In genomic region chr1:70220517-70221240, GRCh38 we compare ENCODE assay signal across 8 cellular contexts. TPM values are rescaled to one million over a fixed set of nuclear protein-coding genes. Genes with fewer than 3 reads are reported as not detected.
A peak's percentile ranks its signal among the peaks of the same experiment; 100 is the strongest.
DNase-seq lines count a peak whose midpoint lies in the region; ATAC-seq, FAIRE-seq and TF ChIP-seq lines count a peak whose summit lies in the region.

No MANE protein-coding gene starts in this region.

- intact Hi-C loops in GM12878 (cut with micrococcal nuclease; ENCODE audit: unreplicated experiment): loop anchor here (1.0 to 5.0 kb wide), 2 partner anchors 15 to 132 kb away; partner anchors contain the start of genes ANKRD13C and LRRC40

- BruUV-seq in GM12878 (replicated peaks; lab: Mats Ljungman, UMichigan): TSS peak; percentile 88

- H3K27ac ChIP-seq in 22Rv1: peak overlapping the region; percentile 96
- H3K27ac ChIP-seq in GM12878 (ENCODE audit: control insufficient read depth, insufficient read depth): peak overlapping the region; percentile 35

- H3K9me3 ChIP-seq in GM12878 (replicated peaks; ENCODE audit: control insufficient read depth, insufficient read depth, low read length) (no peaks in the 10 kb centered on the region), mononuclear cell (ENCODE audit: low read depth, low read length) (no peaks in the 10 kb centered on the region)

- in situ Hi-C loops in GM12878 (cut with MboI): no loop called here

- peaks cover 76% of the 10 kb centered on the region for H3K79me2 ChIP-seq in GM12878 (ENCODE audit: control insufficient read depth, insufficient read depth, low read length)

- RAD21 ChIA-PET in GM12878 (lab: Charles Lee; ENCODE audit: unreplicated experiment): interaction anchor here (0.6 to 2.2 kb wide), 5 partner anchors 9 to 216 kb away, joined by 3 to 9 read pairs (median 3); partner anchors contain the start of gene CTH

- H3K4me3 ChIP-seq in GM12878 (peak overlapping the region; percentile 61; the same call in 1 of the 2 replicates), mononuclear cell (ENCODE audit: low read length) (peak overlapping the region; percentile 73)

- ATAC-seq in GM18909 (IDR thresholded peaks at IDR 0.05; ENCODE audit: poor library complexity, unreplicated experiment) (peak; percentile 15), HG03442 (IDR thresholded peaks at IDR 0.05; ENCODE audit: unreplicated experiment) (peak; percentile 0), GM12878 (no peak; the same call in 2 of the 3 replicates), omental fat pad (ENCODE audit: low FRiP score) (no peak)

- H2AFZ ChIP-seq in GM12878 (ENCODE audit: control insufficient read depth, low read depth, low read length): peak overlapping the region; percentile 40

- SMC1A ChIA-PET in GM12878 (lab: Charles Lee; ENCODE audit: uncharacterized antibody, unreplicated experiment): interaction anchor here (0.9 to 3.6 kb wide), 6 partner anchors 11 to 288 kb away, joined by 3 to 31 read pairs (median 4); no protein-coding TSS in a partner anchor

- no peak for TF ChIP-seq POLR2A in GM12878 (IDR thresholded peaks at IDR 0.05; ENCODE audit: low read depth, low read length)

- DNase-seq in GM12878 (ENCODE audit: low read depth, low spot score) (no peak), omental fat pad (ENCODE audit: low spot score) (no peak), OCI-M2 (lab: John Stamatoyannopoulos, UW; ENCODE audit: unreplicated experiment) (no peak)
- no peak for DNase-seq in activated effector memory CD4-positive, alpha-beta T cell treated with anti-CD3 and anti-CD28 coated beads, Interleukin-2, amount 50 U/mL, for 16 hours

- no peaks in the 10 kb centered on the region for H4K20me1 ChIP-seq in GM12878 (ENCODE audit: control insufficient read depth, insufficient read depth)

- H3K36me3 ChIP-seq in GM12878 (ENCODE audit: control insufficient read depth in 2 of 2, insufficient read depth in 2 of 2, low read length in 1 of 2): peaks cover 0 to 18% of the 10 kb centered on the region in 2 experiments; a peak in 3 of 4 replicates

- no peak for TF ChIP-seq RAD21 in GM12878 (IDR thresholded peaks at IDR 0.05; ENCODE audit: insufficient read depth, low read depth, low read length)

- CTCF ChIA-PET in GM12878 (lab: Yijun Ruan, JAX): interaction anchor here (0.7 to 2.3 kb wide), 3 partner anchors 14 to 83 kb away, joined by 3 to 14 read pairs (median 3); no protein-coding TSS in a partner anchor

- H3K9ac ChIP-seq in GM12878 (ENCODE audit: control insufficient read depth, insufficient read depth, low read length): peak overlapping the region; percentile 99

- H3K27me3 ChIP-seq in GM12878 (replicated peaks in 1 of 2; ENCODE audit: control insufficient read depth in 2 of 2, insufficient read depth in 2 of 2, low read length in 1 of 2) (no peaks in the 10 kb centered on the region), mononuclear cell (ENCODE audit: insufficient read depth, low read length) (no peaks in the 10 kb centered on the region)

- no peak for TF ChIP-seq EP300 in GM12878 (IDR thresholded peaks at IDR 0.05; ENCODE audit: borderline replicate concordance in 1 of 2, control insufficient read depth in 1 of 2, low read depth in 2 of 2, low read length in 2 of 2)

- POLR2A ChIA-PET in GM12878 (lab: Charles Lee): interaction anchor here (0.7 to 3.4 kb wide), 8 partner anchors 8 to 191 kb away, joined by 3 to 43 read pairs (median 4); partner anchors contain the start of gene LRRC40

- TF ChIP-seq CTCF in 22Rv1 (IDR thresholded peaks at IDR 0.05) (no peak), GM12878 (IDR thresholded peaks at IDR 0.05 in 2 of 3, conservative IDR thresholded peaks at IDR 0.05 in 1 of 3; ENCODE audit: control insufficient read depth in 2 of 3, extremely low read depth in 1 of 3, insufficient read depth in 1 of 3, low read depth in 3 of 3, low read length in 3 of 3) (no peak), omental fat pad (IDR thresholded peaks at IDR 0.05) (no peak)

- peak overlapping the region; percentile 5; the same call in 1 of the 2 replicates for H3K4me2 ChIP-seq in GM12878 (ENCODE audit: control insufficient read depth, insufficient read depth)

- H3K4me1 ChIP-seq in GM12878 (ENCODE audit: control insufficient read depth, insufficient read depth, low read length) (no peaks in the 10 kb centered on the region; the same call in 1 of the 2 replicates), mononuclear cell (ENCODE audit: insufficient read depth, low read length) (peaks cover 17% of the 10 kb centered on the region)

- no peak for FAIRE-seq in GM12878 (lab: Jason Lieb, UNC)

- WGBS in GM12878 (ENCODE audit: insufficient coverage, insufficient replicate concordance, low lambda C conversion rate, missing lambda C conversion rate): 47% methylated on average over 17 of the region's 17 CpGs

TF ChIP-seq in GM12878, 131 proteins besides CTCF, POLR2A, EP300 and RAD21 (continues in another document):
- TF ChIP-seq RELA (IDR thresholded peaks at IDR 0.05; ENCODE audit: borderline replicate concordance, partially characterized antibody) (no peak), SKIL (IDR thresholded peaks at IDR 0.05; ENCODE audit: low read depth, poor library complexity, severe bottlenecking) (no peak), NFIC (IDR thresholded peaks at IDR 0.05; ENCODE audit: low read depth, low read length) (0 out of 2 replicates have a peak, but pooled peaks have one; percentile 24), SIN3A (IDR thresholded peaks at IDR 0.05; ENCODE audit: low read depth, low read length) (no peak), HDAC6 (IDR thresholded peaks at IDR 0.05; ENCODE audit: unreplicated experiment) (no peak), GABPA (IDR thresholded peaks at IDR 0.05; ENCODE audit: low read depth) (no peak), PAX5 (IDR thresholded peaks at IDR 0.05; ENCODE audit: borderline replicate concordance, low read depth, low read length) (no peak)

RNA-seq across cellular contexts. Expression of gene SRSF11, which starts 0.5 kb away (rescaled TPM):
- 679 and 699 TPM in 2 replicates for total RNA-seq in GM12878 (2013; cell fraction: nucleolus; rRNA removed)
- 143 and 161 TPM in 2 replicates for total RNA-seq in GM12878 (2014; rRNA removed)
- total RNA-seq in GM12878 (2014; rRNA removed; fragmentation: Illumina TruSeq; extraction: Trizol): 206 and 215 TPM in 2 replicates
- total RNA-seq in GM12878 (2021): 139 and 144 TPM in 2 replicates
- polyA plus RNA-seq in GM12878 (2011; ENCODE audit: low read depth): 67.0 TPM
- 424 and 447 TPM in 2 replicates for polyA plus RNA-seq in GM12878 (2011; rRNA removed)
- 210 and 228 TPM in 2 replicates for polyA plus RNA-seq in GM12878 (2011; cell fraction: cytosol; rRNA removed)
- 782 and 792 TPM in 2 replicates for polyA plus RNA-seq in GM12878 (2011; cell fraction: nucleus; rRNA removed)
- 144 and 155 TPM in 2 replicates for polyA plus RNA-seq in GM12878 (2012)
- polyA plus RNA-seq in GM12878 (2014; fragmentation: Illumina TruSeq; extraction: Trizol): 267 and 397 TPM in 2 replicates
- polyA plus RNA-seq in GM12878 (2014; fragmentation: Nextera tagmentation; extraction: Ambion mirVana): 100 to 1,000 TPM in 1 of 2 experiments, 10 to 100 TPM in 1; 83.0 to 109 TPM
- 185 and 210 TPM in 2 replicates for polyA plus RNA-seq in GM12878 (2014; rRNA removed)
- polyA plus RNA-seq in GM12878 (2016; fragmentation: Nextera tagmentation; extraction: Ambion mirVana): 100 to 1,000 TPM; 207 to 219 TPM
- 241 and 282 TPM in 2 replicates for polyA minus RNA-seq in GM12878 (2011; rRNA and poly(A)+ RNA removed)
- 69.1 and 84.6 TPM in 2 replicates for polyA minus RNA-seq in GM12878 (2011; cell fraction: cytosol; rRNA and poly(A)+ RNA removed)
- 291 and 367 TPM in 2 replicates for polyA minus RNA-seq in GM12878 (2011; cell fraction: nucleus; rRNA and poly(A)+ RNA removed)
- 258 TPM for total RNA-seq in mononuclear cell
- 100 to 1,000 TPM; 143 to 240 (median 167) TPM for total RNA-seq in omental fat pad

RNA-seq across cellular contexts. Expression of gene LRRC40, which starts 15.3 kb away (rescaled TPM):
- 38.1 and 39.8 TPM in 2 replicates for total RNA-seq in GM12878 (2013; cell fraction: nucleolus; rRNA removed)
- total RNA-seq in GM12878 (2014; rRNA removed) (27.5 and 32.5 TPM in 2 replicates), GM12878 (2014; rRNA removed; fragmentation: Illumina TruSeq; extraction: Trizol) (39.1 and 39.4 TPM in 2 replicates), GM12878 (2021) (21.4 and 22.0 TPM in 2 replicates), mononuclear cell (25.7 TPM), omental fat pad (10 to 100 TPM; 10.9 to 19.7 (median 13.3) TPM)
- polyA plus RNA-seq in GM12878 (2011; ENCODE audit: low read depth): 5.4 TPM
- polyA plus RNA-seq in GM12878 (2011; rRNA removed) (29.4 and 55.8 TPM in 2 replicates), GM12878 (2014; fragmentation: Illumina TruSeq; extraction: Trizol) (34.2 and 48.0 TPM in 2 replicates), GM12878 (2014; fragmentation: Nextera tagmentation; extraction: Ambion mirVana) (10 to 100 TPM; 26.1 to 44.3 TPM), GM12878 (2014; rRNA removed) (15.7 and 19.5 TPM in 2 replicates), GM12878 (2016; fragmentation: Nextera tagmentation; extraction: Ambion mirVana) (10 to 100 TPM; 32.4 to 34.5 TPM)
- polyA plus RNA-seq in GM12878 (2011; cell fraction: cytosol; rRNA removed): 7.7 and 9.6 TPM in 2 replicates
- 11.3 and 16.7 TPM in 2 replicates for polyA plus RNA-seq in GM12878 (2011; cell fraction: nucleus; rRNA removed)
- 9.2 and 12.6 TPM in 2 replicates for polyA plus RNA-seq in GM12878 (2012)
- polyA minus RNA-seq in GM12878 (2011; rRNA and poly(A)+ RNA removed): 12.5 and 14.3 TPM in 2 replicates
- polyA minus RNA-seq in GM12878 (2011; cell fraction: cytosol; rRNA and poly(A)+ RNA removed): 8.0 and 8.7 TPM in 2 replicates
- polyA minus RNA-seq in GM12878 (2011; cell fraction: nucleus; rRNA and poly(A)+ RNA removed): 9.9 and 10.9 TPM in 2 replicates

Comparison
In these comparisons a context has a peak if more than half of its experiments do, and no peak if none do; other contexts are left out.
1. ATAC-seq: peak in GM18909 (single experiment) and HG03442 (single experiment); none in GM12878 (single experiment) and omental fat pad (single experiment).